Comparison of ENCODE assay signal across 8 cellular contexts in genomic region chr16:5033256-5034166, GRCh38. TPM values are rescaled to one million over a fixed set of nuclear protein-coding genes. Genes with fewer than 3 reads are reported as not detected.
DNase-seq lines count a peak whose midpoint lies in the region; ATAC-seq and TF ChIP-seq lines count a peak whose summit lies in the region.

Gene NAGPA (minus strand): TSS chr16:5033935. CDS start chr16:5033914, 21 bp downstream.

- H3K27me3 Mint-ChIP-seq in activated CD4-positive, alpha-beta T cell treated with anti-CD3 and anti-CD28 coated beads, Interleukin-2, amount 10 ng/mL, durations not matched to agents 24 days and 14 days, result no peaks in the 10 kb centered on the region

- peak within 1 kb of the TSS; percentile 84 for H3K27ac Mint-ChIP-seq in activated CD4-positive, alpha-beta T cell treated with anti-CD3 and anti-CD28 coated beads, Interleukin-2, amount 10 ng/mL, durations not matched to agents 24 days and 14 days

- no peaks in the 10 kb centered on the region for H3K27me3 ChIP-seq in colonic mucosa

- H3K9me3 Mint-ChIP-seq in activated CD4-positive, alpha-beta T cell treated with anti-CD3 and anti-CD28 coated beads, Interleukin-2, amount 10 ng/mL, durations not matched to agents 24 days and 14 days, result no peaks in the 10 kb centered on the region

- no peak for TF ChIP-seq CTCF in colonic mucosa (IDR thresholded peaks at IDR 0.05)

- H3K4me1 ChIP-seq in colonic mucosa, result peaks cover 7% of the 10 kb centered on the region

- H3K27ac ChIP-seq in colonic mucosa, result peak within 1 kb of the TSS; percentile 73

- H3K9ac ChIP-seq in colonic mucosa (ENCODE audit: low read depth in 2 of 2, low read length in 2 of 2), result peak within 1 kb of the TSS; percentile 76 to 81

- H3K4me1 Mint-ChIP-seq in activated CD4-positive, alpha-beta T cell treated with anti-CD3 and anti-CD28 coated beads, Interleukin-2, amount 10 ng/mL, durations not matched to agents 24 days and 14 days, result peaks cover 10% of the 10 kb centered on the region

- peak; percentile 96 for DNase-seq in AG20443 (ENCODE audit: low spot score)
- DNase-seq in NCI-H460 (ENCODE audit: extremely low read depth, low read depth), result peak; percentile 77
- DNase-seq in activated CD4-positive, alpha-beta T cell treated with anti-CD3 and anti-CD28 coated beads, Interleukin-2, amount 10 ng/mL, durations not matched to agents 24 days and 14 days, result peak; percentile 95
- peak; percentile 95 for DNase-seq in colonic mucosa
- peak; percentile 86 to 96 for DNase-seq in left colon
- peak; percentile 66 to 74 (median 72) for DNase-seq in stimulated activated CD4-positive, alpha-beta T cell treated with anti-CD3 and anti-CD28 coated beads, Interleukin-1b, Interleukin-23, amount 100 ng/mL, for 24 hours (ENCODE audit: low read depth in 4 of 4, low spot score in 1 of 4)

- no peaks in the 10 kb centered on the region for H3K9me3 ChIP-seq in colonic mucosa

- peak within 1 kb of the TSS; percentile 89 for H3K4me3 Mint-ChIP-seq in activated CD4-positive, alpha-beta T cell treated with anti-CD3 and anti-CD28 coated beads, Interleukin-2, amount 10 ng/mL, durations not matched to agents 24 days and 14 days

- intact Hi-C loops in activated CD4-positive, alpha-beta T cell treated with anti-CD3 and anti-CD28 coated beads, Interleukin-2, amount 10 ng/mL, durations not matched to agents 24 days and 14 days (cut with micrococcal nuclease), result loop anchor here (1.0 to 5.0 kb wide), 2 partner anchors 39 to 75 kb away; partner anchors contain the start of genes ALG1 and SEC14L5
- intact Hi-C loops in colonic mucosa (cut with DNase I), result no loop called here
- intact Hi-C loops in left colon (cut with DNase I, micrococcal nuclease), result no loop called here

- ATAC-seq in GM19025 (IDR thresholded peaks at IDR 0.05; ENCODE audit: low read depth, unreplicated experiment) (peak; percentile 82), HG03280 (IDR thresholded peaks at IDR 0.05; ENCODE audit: unreplicated experiment) (peak; percentile 65), left colon (peak; percentile 86)

- H3K36me3 ChIP-seq in colonic mucosa, result no peaks in the 10 kb centered on the region

- H3K4me3 ChIP-seq in colonic mucosa, result peak within 1 kb of the TSS; percentile 100

- H3K36me3 Mint-ChIP-seq in activated CD4-positive, alpha-beta T cell treated with anti-CD3 and anti-CD28 coated beads, Interleukin-2, amount 10 ng/mL, durations not matched to agents 24 days and 14 days (ENCODE audit: low read depth), result no peaks in the 10 kb centered on the region

RNA-seq across cellular contexts. Expression of gene NAGPA, which starts in this region (rescaled TPM):
- 15.2 and 18.9 TPM in 2 replicates for total RNA-seq in NCI-H460 (2014; rRNA removed; shearing (Covaris generic))
- polyA plus RNA-seq in NCI-H460 (2014; cell fraction: nucleus; rRNA removed), result 81.6 and 119 TPM in 2 replicates
- total RNA-seq in activated CD4-positive, alpha-beta T cell treated with anti-CD3 and anti-CD28 coated beads, Interleukin-2, amount 10 ng/mL, durations not matched to agents 24 days and 14 days, result 10.6 and 11.4 TPM in 2 replicates
- total RNA-seq in colonic mucosa (10 to 100 TPM; 18.6 to 20.6 TPM), left colon (10 to 100 TPM; 22.7 to 22.9 TPM)

Comparison
In these comparisons a context has a peak if more than half of its experiments do, and no peak if none do; other contexts are left out.
1. Peak in every context shown above with its lines: DNase-seq, ATAC-seq, H3K4me3 ChIP-seq and H3K27ac ChIP-seq.